ENCODE assay signal across 15 cellular contexts in genomic region chr9:84862308-84862707, GRCh38.
"Had no signal": no experiment of that assay in that cellular context is flagged by ENCODE, and none has a peak within 500 bp of the region (broad histone marks: within the 10 kb centered on the region; RNA-seq: fewer than 3 reads in every experiment).

No MANE protein-coding gene starts in this region.

- H3K27ac Mint-ChIP-seq: activated T-helper 17 cell treated with anti-CD3 and anti-CD28 coated beads, Interleukin-2, amount 50 U/mL, for 72 hours; naive thymus-derived CD4-positive, alpha-beta T cell; T-helper 1 cell treated with Interleukin-12 subunit alpha and Interleukin-12 subunit beta and Interleukin-4 antibody, amounts not matched to agents 30 μg/mL and 1 μg/mL, for 36 hours; type B pancreatic cell had no signal

- H3K4me3 ChIP-seq: body of pancreas, esophagus squamous epithelium, heart right ventricle, spleen had no signal

- H3K27me3 ChIP-seq: body of pancreas, heart right ventricle, spleen had no signal

- H3K4me3 Mint-ChIP-seq: activated T-helper 17 cell treated with anti-CD3 and anti-CD28 coated beads, Interleukin-2, amount 50 U/mL, for 72 hours; naive thymus-derived CD4-positive, alpha-beta T cell; T-helper 1 cell treated with Interleukin-12 subunit alpha and Interleukin-12 subunit beta and Interleukin-4 antibody, amounts not matched to agents 30 μg/mL and 1 μg/mL, for 36 hours; type B pancreatic cell had no signal

- H3K36me3 Mint-ChIP-seq: naive thymus-derived CD4-positive, alpha-beta T cell; type B pancreatic cell had no signal

- H3K36me3 ChIP-seq: esophagus squamous epithelium, heart right ventricle, spleen had no signal

- H3K9me3 Mint-ChIP-seq: activated T-helper 17 cell treated with anti-CD3 and anti-CD28 coated beads, Interleukin-2, amount 50 U/mL, for 72 hours; T-helper 1 cell treated with Interleukin-12 subunit alpha and Interleukin-12 subunit beta and Interleukin-4 antibody, amounts not matched to agents 30 μg/mL and 1 μg/mL, for 36 hours; type B pancreatic cell had no signal

- H3K9me3 ChIP-seq: body of pancreas, esophagus squamous epithelium, heart right ventricle, spleen had no signal

- H3K4me1 ChIP-seq: body of pancreas, spleen had no signal

- DNase-seq: activated CD4-positive, alpha-beta T cell treated with anti-CD3 and anti-CD28 coated beads, Interleukin-2, amount 50 U/mL, for 1 hour; activated naive CD4-positive, alpha-beta T cell treated with anti-CD3 and anti-CD28 coated beads, Interleukin-2, amount 50 U/mL, for 16 hours; activated T-cell treated with anti-CD3 and anti-CD28 coated beads for 4 hours; esophagus squamous epithelium; kidney; naive thymus-derived CD4-positive, alpha-beta T cell; spleen; stimulated activated CD4-positive, alpha-beta T cell treated with anti-CD3 and anti-CD28 coated beads, Interleukin-2, amount 100 ng/mL, for 24 hours; stimulated activated naive CD4-positive, alpha-beta T cell treated with Interleukin-2 at 50 U/mL for 16 hours had no signal

- H3K27ac ChIP-seq: body of pancreas, heart right ventricle, spleen had no signal

- ATAC-seq: activated T-helper 17 cell treated with anti-CD3 and anti-CD28 coated beads, Interleukin-2, amount 50 U/mL, for 72 hours; body of pancreas; naive thymus-derived CD4-positive, alpha-beta T cell; sciatic nerve had no signal
